In genomic region chr5:148826082-148826971, GRCh38 we compare ENCODE assay signal across 8 cellular contexts. TPM values are rescaled to one million over a fixed set of nuclear protein-coding genes. Genes with fewer than 3 reads are reported as not detected.
DNase-seq lines count a peak whose midpoint lies in the region; ATAC-seq and TF ChIP-seq lines count a peak whose summit lies in the region.

TSS of gene ADRB2 (plus strand) at chr5:148826611. CDS start at chr5:148826832, 221 bp downstream.

- H3K4me1 Mint-ChIP-seq in IgD-negative memory B cell (peaks cover 38 to 66% (median 47%) of the 10 kb centered on the region in 3 donors), glutamatergic neuron (ENCODE audit: low read depth, unreplicated experiment) (no peaks in the 10 kb centered on the region)

- H3K27ac ChIP-seq in temporal lobe (ENCODE audit: low read depth, low read length), result peak within 1 kb of the TSS; percentile 67

- in situ Hi-C loops in SK-MEL-5 (cut with HindIII; ENCODE audit: low pct_unique_long_range_greater_than_20kb, low sequenced_read_pairs), result no loop called here

- H3K4me3 Mint-ChIP-seq in IgD-negative memory B cell (peak within 1 kb of the TSS; percentile 88 to 95 (median 95)), glutamatergic neuron (ENCODE audit: unreplicated experiment) (peak within 1 kb of the TSS; percentile 87)

- peak; percentile 20 for DNase-seq in DMS153 (lab: John Stamatoyannopoulos, UW)
- peak; percentile 84 for DNase-seq in SK-MEL-5 (ENCODE audit: low read depth, low spot score)
- DNase-seq in activated naive CD4-positive, alpha-beta T cell treated with anti-CD3 and anti-CD28 coated beads, Interleukin-2, amount 50 U/mL, for 72 hours (ENCODE audit: low spot score in 2 of 2), result peak; percentile 77 to 84
- DNase-seq in glutamatergic neuron, result peak; percentile 77
- DNase-seq in omental fat pad (ENCODE audit: low spot score), result peak; percentile 77

- peak; percentile 97 for ATAC-seq in GM21576 (IDR thresholded peaks at IDR 0.05; ENCODE audit: unreplicated experiment)
- peak; percentile 94 to 98 for ATAC-seq in activated naive CD4-positive, alpha-beta T cell treated with anti-CD3 and anti-CD28 coated beads, Interleukin-2, amount 50 U/mL, for 72 hours
- ATAC-seq in omental fat pad (ENCODE audit: low FRiP score), result peak; percentile 99

- no peak for TF ChIP-seq CTCF in glutamatergic neuron (IDR thresholded peaks at IDR 0.05; ENCODE audit: partially characterized antibody, unreplicated experiment)
- TF ChIP-seq CTCF in omental fat pad (IDR thresholded peaks at IDR 0.05), result no peak

- no peaks in the 10 kb centered on the region for H3K9me3 Mint-ChIP-seq in IgD-negative memory B cell
- H3K9me3 Mint-ChIP-seq in activated naive CD4-positive, alpha-beta T cell treated with anti-CD3 and anti-CD28 coated beads, Interleukin-2, amount 50 U/mL, for 72 hours, result no peaks in the 10 kb centered on the region
- H3K9me3 Mint-ChIP-seq in glutamatergic neuron (ENCODE audit: unreplicated experiment), result no peaks in the 10 kb centered on the region

- H3K27me3 Mint-ChIP-seq in IgD-negative memory B cell, result no peaks in the 10 kb centered on the region
- peaks cover 11% of the 10 kb centered on the region for H3K27me3 Mint-ChIP-seq in glutamatergic neuron (ENCODE audit: unreplicated experiment)

- H3K36me3 Mint-ChIP-seq in IgD-negative memory B cell, result no peaks in the 10 kb centered on the region
- H3K36me3 Mint-ChIP-seq in activated naive CD4-positive, alpha-beta T cell treated with anti-CD3 and anti-CD28 coated beads, Interleukin-2, amount 50 U/mL, for 72 hours, result no peaks in the 10 kb centered on the region
- no peaks in the 10 kb centered on the region for H3K36me3 Mint-ChIP-seq in glutamatergic neuron (ENCODE audit: unreplicated experiment)

- H3K27ac Mint-ChIP-seq in IgD-negative memory B cell, result peak within 1 kb of the TSS; percentile 57 to 96 (median 95)
- peak within 1 kb of the TSS in 1 of 2 donors; percentile 73 for H3K27ac Mint-ChIP-seq in activated naive CD4-positive, alpha-beta T cell treated with anti-CD3 and anti-CD28 coated beads, Interleukin-2, amount 50 U/mL, for 72 hours
- no peak within 1 kb of the TSS for H3K27ac Mint-ChIP-seq in glutamatergic neuron (ENCODE audit: unreplicated experiment)

RNA-seq across cellular contexts. Expression of gene ADRB2, which starts in this region (rescaled TPM):
- 9.1 TPM for polyA plus RNA-seq in IgD-negative memory B cell
- total RNA-seq in SK-MEL-5 (2014; rRNA removed; shearing (Covaris generic)), result 0.21 and 0.48 TPM in 2 replicates
- polyA plus RNA-seq in SK-MEL-5 (2015; cell fraction: cytosol; rRNA removed), result 0.07 and 0.37 TPM in 2 replicates
- 0.23 and 0.26 TPM in 2 replicates for polyA plus RNA-seq in SK-MEL-5 (2015; cell fraction: nucleus; rRNA removed)
- 1 to 10 TPM in 1 of 2 donors, under 1 TPM in 1; 0.29 to 1.1 TPM for total RNA-seq in activated naive CD4-positive, alpha-beta T cell treated with anti-CD3 and anti-CD28 coated beads, Interleukin-2, amount 50 U/mL, for 72 hours
- total RNA-seq in glutamatergic neuron (ENCODE audit: unreplicated experiment), result not detected
- 10 to 100 TPM; 20.5 to 68.7 (median 37.4) TPM for total RNA-seq in omental fat pad
- 0.74 TPM for total RNA-seq in temporal lobe

Comparison
In these comparisons a context has a peak if more than half of its experiments do, and no peak if none do; other contexts are left out.
1. Peak in every context shown above with its lines: DNase-seq, ATAC-seq and H3K27ac ChIP-seq.
2. RNA of gene ADRB2 (total RNA-seq): 20.5 to 68.7 TPM in omental fat pad; 0.29 to 1.1 TPM in activated naive CD4-positive, alpha-beta T cell treated with anti-CD3 and anti-CD28 coated beads, Interleukin-2, amount 50 U/mL, for 72 hours, 0.74 TPM in temporal lobe (single experiment), 0.21 to 0.48 TPM in SK-MEL-5 and not detected in glutamatergic neuron (single experiment); every median in the first group is over 10 times any median in the second.
3. Peak in DNase-seq in SK-MEL-5; RNA of the gene not detected or under 1 TPM.
4. Peak in DNase-seq in glutamatergic neuron; RNA of the gene not detected or under 1 TPM.
5. DNase-seq: peak in every context shown above with its lines; median percentile 84 in SK-MEL-5; 80 in activated naive CD4-positive, alpha-beta T cell treated with anti-CD3 and anti-CD28 coated beads, Interleukin-2, amount 50 U/mL, for 72 hours; 77 in glutamatergic neuron; 77 in omental fat pad; 20 in DMS153.